1 cellular context compared by ENCODE assay signal in genomic region chr9:113156880-113157279, GRCh38.
TF ChIP-seq lines count a peak whose summit lies in the region.

No MANE protein-coding gene starts in this region.

TF ChIP-seq in K562, 482 proteins besides CTCF, POLR2A, EP300 and RAD21:
- TF ChIP-seq ETS1 (conservative IDR thresholded peaks at IDR 0.05; ENCODE audit: control insufficient read depth, low read depth, low read length) (no peak), NFXL1 (CRISPR knock-in tag; IDR thresholded peaks at IDR 0.05) (no peak), HDAC2 (IDR thresholded peaks at IDR 0.05) (no peak), ZFP1 (CRISPR knock-in tag; IDR thresholded peaks at IDR 0.05) (no peak), MTA3 (IDR thresholded peaks at IDR 0.05; ENCODE audit: borderline replicate concordance) (no peak), XRCC3 (IDR thresholded peaks at IDR 0.05) (no peak), HDAC6 (IDR thresholded peaks at IDR 0.05; ENCODE audit: low read depth, low read length) (no peak), XRCC5 (IDR thresholded peaks at IDR 0.05; ENCODE audit: low read depth, low read length) (no peak), POLR3G (IDR thresholded peaks at IDR 0.05; ENCODE audit: extremely low read depth, insufficient read length, insufficient replicate concordance) (no peak), BRF1 (IDR thresholded peaks at IDR 0.05; ENCODE audit: borderline replicate concordance, extremely low read depth, insufficient read length) (no peak), RNF219 (CRISPR knock-in tag; IDR thresholded peaks at IDR 0.05) (no peak)
